ENCODE assay signal across 11 cellular contexts in genomic region chr4:145736241-145736831, GRCh38. TPM values are rescaled to one million over a fixed set of nuclear protein-coding genes. Genes with fewer than 3 reads are reported as not detected.
DNase-seq lines count a peak whose midpoint lies in the region; ATAC-seq, FAIRE-seq and TF ChIP-seq lines count a peak whose summit lies in the region.
"Had no signal": no experiment of that assay in that cellular context is flagged by ENCODE, and none has a peak within 500 bp of the region (broad histone marks: within the 10 kb centered on the region; RNA-seq: fewer than 3 reads in every experiment).

No MANE protein-coding gene starts in this region.

- H3K4me1 ChIP-seq in astrocyte (ENCODE audit: insufficient read depth, low read length) (peaks cover 31% of the 10 kb centered on the region), right cardiac atrium (ENCODE audit: control insufficient read depth, insufficient read depth, low read length) (peaks cover 23% of the 10 kb centered on the region), skeletal muscle tissue (ENCODE audit: control insufficient read depth in 3 of 3, insufficient read depth in 3 of 3, low read length in 3 of 3) (peaks cover 35 to 41% (median 39%) of the 10 kb centered on the region in 3 donors)

- no peak overlapping the region for H3K4me3 ChIP-seq in astrocyte (ENCODE audit: insufficient read depth, low read depth, low read length)
- H3K4me3 ChIP-seq in right cardiac atrium (ENCODE audit: low read length), result no peak overlapping the region
- H3K4me3 ChIP-seq in skeletal muscle tissue (ENCODE audit: low read length in 3 of 3), result peak overlapping the region in 2 of 3 donors; percentile 17 to 35
- H3K4me3 ChIP-seq: K562 had no signal

- TF ChIP-seq CTCF in astrocyte (IDR thresholded peaks at IDR 0.05; ENCODE audit: insufficient read depth, low read depth, low read length), result no peak

- WGBS in right cardiac atrium, result 38% methylated on average over 9 of the region's 9 CpGs

- intact Hi-C loops in right cardiac atrium (cut with DNase I), result loop anchor here in 2 of 4 donors (10.0 kb wide), 3 partner anchors 78 to 198 kb away; partner anchors contain the start of gene ZNF827 (in 2 of the 2)
- intact Hi-C loops in head of caudate nucleus (cut with DNase I), result loop anchor here (10.0 kb wide), 1 partner anchor 122 kb away; the partner anchor contains the start of gene MMAA
- intact Hi-C loops in activated CD4-positive, alpha-beta T cell treated with anti-CD3 and anti-CD28 coated beads for 36 hours (cut with DNase I, micrococcal nuclease), result no loop called here

- no peak overlapping the region for H3K4me3 Mint-ChIP-seq in astrocyte (ENCODE audit: unreplicated experiment)
- H3K4me3 Mint-ChIP-seq in activated CD4-positive, alpha-beta T cell treated with anti-CD3 and anti-CD28 coated beads for 36 hours, result no peak overlapping the region
- H3K4me3 Mint-ChIP-seq: T-cell had no signal

- H3K27me3 ChIP-seq in astrocyte (ENCODE audit: insufficient read depth, low read length) (no peaks in the 10 kb centered on the region), right cardiac atrium (ENCODE audit: control insufficient read depth, insufficient read depth) (no peaks in the 10 kb centered on the region), skeletal muscle tissue (ENCODE audit: control insufficient read depth in 3 of 3, insufficient read depth in 3 of 3, low read length in 3 of 3) (no peaks in the 10 kb centered on the region)

- no peak for DNase-seq in HTR-8/SVneo (ENCODE audit: insufficient read length, low spot score)
- peak; percentile 54 for DNase-seq in astrocyte (ENCODE audit: low read depth)
- DNase-seq in right cardiac atrium, result peak; percentile 42 to 71 (median 70)
- no peak for DNase-seq in head of caudate nucleus
- no peak for DNase-seq in activated CD4-positive, alpha-beta T cell treated with anti-CD3 and anti-CD28 coated beads for 36 hours
- DNase-seq in NCI-H2171 (lab: John Stamatoyannopoulos, UW), result no peak
- no peak for DNase-seq in GM12891 (ENCODE audit: insufficient read length, low spot score)
- DNase-seq: T-cell had no signal

- CTCF ChIA-PET in activated CD4-positive, alpha-beta T cell treated with anti-CD3 and anti-CD28 coated beads for 36 hours (lab: Charles Lee), result interaction anchor here (0.8 kb wide), 1 partner anchor 21 kb away, joined by 4 read pairs; no protein-coding TSS in a partner anchor

- peak; percentile 31 for FAIRE-seq in HTR-8/SVneo (lab: Jason Lieb, UNC)
- FAIRE-seq in astrocyte (lab: Jason Lieb, UNC), result peak; percentile 34
- FAIRE-seq in GM12891 (lab: Jason Lieb, UNC), result no peak
- FAIRE-seq: K562 had no signal

- H3K27ac Mint-ChIP-seq in astrocyte (ENCODE audit: unreplicated experiment), result peak overlapping the region; percentile 100
- H3K27ac Mint-ChIP-seq in activated CD4-positive, alpha-beta T cell treated with anti-CD3 and anti-CD28 coated beads for 36 hours, result no peak overlapping the region
- H3K27ac Mint-ChIP-seq: activated T-helper 2 cell treated with anti-CD3 and anti-CD28 coated beads, Interferon-gamma antibody, Interleukin-2, Interleukin-4, amounts not matched to agents 10 μg/mL and 5 μg/mL and 100 μg/mL, durations not matched to agents 14 hours and 24 hours and 36 hours; T-cell had no signal

- no peak for TF ChIP-seq POLR2A in GM12891 (IDR thresholded peaks at IDR 0.05; ENCODE audit: low read depth, low read length)

- H4K20me1 ChIP-seq in astrocyte (ENCODE audit: insufficient read depth, low read length), result no peaks in the 10 kb centered on the region

- no peaks in the 10 kb centered on the region for H3K79me2 ChIP-seq in astrocyte (ENCODE audit: insufficient read depth, low read length)

- H3K9me3 ChIP-seq in astrocyte (ENCODE audit: insufficient read depth, low read depth, low read length) (no peaks in the 10 kb centered on the region), right cardiac atrium (ENCODE audit: control insufficient read depth, low read length) (no peaks in the 10 kb centered on the region), skeletal muscle tissue (ENCODE audit: control insufficient read depth in 3 of 3, low read length in 3 of 3) (no peaks in the 10 kb centered on the region)

- H3K36me3 ChIP-seq in astrocyte (ENCODE audit: insufficient read depth, low read length) (no peaks in the 10 kb centered on the region), skeletal muscle tissue (ENCODE audit: control insufficient read depth in 3 of 3, insufficient read depth in 3 of 3, low read length in 3 of 3) (no peaks in the 10 kb centered on the region)

- H3K4me2 ChIP-seq in astrocyte (ENCODE audit: low read length), result peak overlapping the region; percentile 87

- H3K9me3 Mint-ChIP-seq in astrocyte (ENCODE audit: unreplicated experiment), result no peaks in the 10 kb centered on the region
- no peaks in the 10 kb centered on the region for H3K9me3 Mint-ChIP-seq in activated CD4-positive, alpha-beta T cell treated with anti-CD3 and anti-CD28 coated beads for 36 hours (ENCODE audit: low read depth)
- H3K9me3 Mint-ChIP-seq: activated T-helper 2 cell treated with anti-CD3 and anti-CD28 coated beads, Interferon-gamma antibody, Interleukin-2, Interleukin-4, amounts not matched to agents 10 μg/mL and 5 μg/mL and 100 μg/mL, durations not matched to agents 14 hours and 24 hours and 36 hours; T-cell had no signal

- POLR2A ChIA-PET in activated CD4-positive, alpha-beta T cell treated with anti-CD3 and anti-CD28 coated beads for 36 hours (lab: Charles Lee), result no interaction called here

- peaks cover 44% of the 10 kb centered on the region for H3K4me1 Mint-ChIP-seq in astrocyte (ENCODE audit: low read depth, unreplicated experiment)
- peaks cover 23% of the 10 kb centered on the region for H3K4me1 Mint-ChIP-seq in activated CD4-positive, alpha-beta T cell treated with anti-CD3 and anti-CD28 coated beads for 36 hours

- H3K27ac ChIP-seq in astrocyte (ENCODE audit: low read depth, low read length) (peak overlapping the region; percentile 100), right cardiac atrium (ENCODE audit: low read length) (peak overlapping the region; percentile 90), skeletal muscle tissue (ENCODE audit: low read depth, low read length) (peak overlapping the region; percentile 98)

- ATAC-seq in right cardiac atrium, result peak; percentile 30 to 48
- no peak for ATAC-seq in activated CD4-positive, alpha-beta T cell treated with anti-CD3 and anti-CD28 coated beads for 36 hours
- ATAC-seq: K562, T-cell had no signal

- peaks cover 2% of the 10 kb centered on the region for H3K36me3 Mint-ChIP-seq in astrocyte (ENCODE audit: low read depth, unreplicated experiment)
- H3K36me3 Mint-ChIP-seq in activated CD4-positive, alpha-beta T cell treated with anti-CD3 and anti-CD28 coated beads for 36 hours (ENCODE audit: low read depth), result no peaks in the 10 kb centered on the region
- H3K36me3 Mint-ChIP-seq: T-cell had no signal

- no peaks in the 10 kb centered on the region for H3K27me3 Mint-ChIP-seq in astrocyte (ENCODE audit: low read depth, unreplicated experiment)
- H3K27me3 Mint-ChIP-seq in activated CD4-positive, alpha-beta T cell treated with anti-CD3 and anti-CD28 coated beads for 36 hours, result peaks cover 2% of the 10 kb centered on the region
- H3K27me3 Mint-ChIP-seq: T-cell had no signal

- H3K9ac ChIP-seq in astrocyte (ENCODE audit: low read length) (peak overlapping the region; percentile 92), skeletal muscle tissue (ENCODE audit: low read depth in 1 of 3, low read length in 3 of 3) (peak overlapping the region; percentile 22 to 65 (median 60))

- peak overlapping the region; percentile 24 for H2AFZ ChIP-seq in astrocyte (ENCODE audit: low read depth, low read length)

TF ChIP-seq in GM12891, 5 proteins besides CTCF, POLR2A, EP300 and RAD21:
- no peak for TF ChIP-seq POU2F2 (IDR thresholded peaks at IDR 0.05; ENCODE audit: low read depth, low read length)
- TF ChIP-seq PAX5 (IDR thresholded peaks at IDR 0.05; ENCODE audit: insufficient read depth, low read length, severe bottlenecking), result no peak
- TF ChIP-seq POLR2AphosphoS5 (IDR thresholded peaks at IDR 0.05; ENCODE audit: low read depth, low read length), result no peak
- TF ChIP-seq TAF1 (IDR thresholded peaks at IDR 0.05; ENCODE audit: low read depth, low read length), result no peak
- no peak for TF ChIP-seq SPI1 (IDR thresholded peaks at IDR 0.05; ENCODE audit: low read depth, low read length)

RNA-seq across cellular contexts. Expression of gene C4orf51, which starts 56.4 kb away (rescaled TPM):
- total RNA-seq in astrocyte (not detected in 2 replicates), right cardiac atrium (not detected), skeletal muscle tissue (not detected)
- polyA plus RNA-seq in right cardiac atrium, result not detected
- total RNA-seq in activated CD4-positive, alpha-beta T cell treated with anti-CD3 and anti-CD28 coated beads for 36 hours, result not detected
- not detected for polyA plus RNA-seq in GM12891 (2012; ENCODE audit: low read depth, missing spikeins)
- total RNA-seq: activated T-helper 2 cell treated with anti-CD3 and anti-CD28 coated beads, Interferon-gamma antibody, Interleukin-2, Interleukin-4, amounts not matched to agents 10 μg/mL and 5 μg/mL and 100 μg/mL, durations not matched to agents 14 hours and 24 hours and 36 hours; K562; T-cell had no signal
- polyA plus RNA-seq: K562 had no signal

Comparison
In these comparisons a context has a peak if more than half of its experiments do, and no peak if none do; other contexts are left out.
1. DNase-seq: peak in astrocyte (single experiment) and right cardiac atrium (3 of 3); none in HTR-8/SVneo (single experiment), head of caudate nucleus (0 of 42), activated CD4-positive, alpha-beta T cell treated with anti-CD3 and anti-CD28 coated beads for 36 hours (single experiment), NCI-H2171 (single experiment) and GM12891 (single experiment).
2. H3K4me3 ChIP-seq: peak in skeletal muscle tissue (2 of 3); none in astrocyte (single experiment) and right cardiac atrium (single experiment).
3. Peak in every context shown above with its lines, with median percentiles within 50 percentile points of each other: H3K27ac ChIP-seq.